ENCODE assay signal across 8 cellular contexts in genomic region chr1:30907641-30908445, GRCh38. TPM values are rescaled to one million over a fixed set of nuclear protein-coding genes. Genes with fewer than 3 reads are reported as not detected.
DNase-seq lines count a peak whose midpoint lies in the region; ATAC-seq and TF ChIP-seq lines count a peak whose summit lies in the region.

No MANE protein-coding gene starts in this region.

- no peak for TF ChIP-seq EP300 in upper lobe of left lung (IDR thresholded peaks at IDR 0.05)

- TF ChIP-seq CTCF in mesothelial cell of epicardium (IDR thresholded peaks at IDR 0.05; ENCODE audit: unreplicated experiment), result no peak
- no peak for TF ChIP-seq CTCF in upper lobe of left lung (IDR thresholded peaks at IDR 0.05)

- no peaks in the 10 kb centered on the region for H3K9me3 ChIP-seq in upper lobe of left lung

- peak overlapping the region; percentile 29 for H3K4me3 Mint-ChIP-seq in activated CD8-positive, alpha-beta memory T cell treated with anti-CD3 and anti-CD28 coated beads, Interleukin-2, amount 10 ng/mL, durations not matched to agents 7 days and 5 days
- H3K4me3 Mint-ChIP-seq in central memory CD8-positive, alpha-beta T cell, result peak overlapping the region; percentile 77
- H3K4me3 Mint-ChIP-seq in mesothelial cell of epicardium, result peak overlapping the region; percentile 80

- no peak overlapping the region for H3K27ac Mint-ChIP-seq in activated CD8-positive, alpha-beta memory T cell treated with anti-CD3 and anti-CD28 coated beads, Interleukin-2, amount 10 ng/mL, durations not matched to agents 7 days and 5 days
- no peak overlapping the region for H3K27ac Mint-ChIP-seq in central memory CD8-positive, alpha-beta T cell (ENCODE audit: low read depth)
- H3K27ac Mint-ChIP-seq in mesothelial cell of epicardium, result peak overlapping the region; percentile 79

- no peak for DNase-seq in activated CD8-positive, alpha-beta memory T cell treated with anti-CD3 and anti-CD28 coated beads, Interleukin-2, amount 10 ng/mL, durations not matched to agents 7 days and 5 days
- DNase-seq in activated CD8-positive, alpha-beta memory T cell treated with anti-CD3 and anti-CD28 coated beads for 24 hours, result no peak
- no peak for DNase-seq in central memory CD8-positive, alpha-beta T cell (ENCODE audit: low spot score in 2 of 2)
- no peak for DNase-seq in mesothelial cell of epicardium (ENCODE audit: low spot score in 2 of 2, unreplicated experiment in 2 of 2)
- DNase-seq in upper lobe of left lung, result peak in 1 of 2 donors; percentile 82
- no peak for DNase-seq in kidney glomerular epithelial cell (lab: John Stamatoyannopoulos, UW)
- no peak for DNase-seq in NCI-H226

- 13 to 15% methylated on average over 10 to 24 of the region's 64 CpGs for WGBS in upper lobe of left lung, 2 donors

- H3K36me3 ChIP-seq in upper lobe of left lung, result no peaks in the 10 kb centered on the region

- H3K27me3 ChIP-seq in upper lobe of left lung, result peaks cover 0 to 1% (median 0%) of the 10 kb centered on the region in 4 donors

- H3K4me3 ChIP-seq in upper lobe of left lung, result peak overlapping the region; percentile 39 to 63 (median 51)

- CTCF ChIA-PET in activated CD8-positive, alpha-beta memory T cell treated with anti-CD3 and anti-CD28 coated beads, Interleukin-2, amount 10 ng/mL, durations not matched to agents 7 days and 5 days (lab: Charles Lee), result interaction anchor here (4.5 to 6.7 kb wide), 2 partner anchors 105 to 106 kb away, joined by 22 to 120 read pairs; no protein-coding TSS in a partner anchor

- no peaks in the 10 kb centered on the region for H3K9me3 Mint-ChIP-seq in activated CD8-positive, alpha-beta memory T cell treated with anti-CD3 and anti-CD28 coated beads, Interleukin-2, amount 10 ng/mL, durations not matched to agents 7 days and 5 days (ENCODE audit: low read depth)
- H3K9me3 Mint-ChIP-seq in central memory CD8-positive, alpha-beta T cell, result no peaks in the 10 kb centered on the region
- no peaks in the 10 kb centered on the region for H3K9me3 Mint-ChIP-seq in mesothelial cell of epicardium

- H3K27ac ChIP-seq in upper lobe of left lung, result peak overlapping the region; percentile 33 to 77 (median 56)

- H3K4me1 ChIP-seq in upper lobe of left lung, result peaks cover 25 to 53% (median 37%) of the 10 kb centered on the region in 4 donors

- ATAC-seq in activated CD8-positive, alpha-beta memory T cell treated with anti-CD3 and anti-CD28 coated beads, Interleukin-2, amount 10 ng/mL, durations not matched to agents 7 days and 5 days, result no peak
- no peak for ATAC-seq in central memory CD8-positive, alpha-beta T cell (replicated peaks; ENCODE audit: extremely low read depth, poor library complexity, severe bottlenecking)
- ATAC-seq in upper lobe of left lung (ENCODE audit: low FRiP score in 2 of 2) (no peak), GM19467 (IDR thresholded peaks at IDR 0.05; ENCODE audit: unreplicated experiment) (no peak)

- peaks cover 63% of the 10 kb centered on the region for H3K27me3 Mint-ChIP-seq in activated CD8-positive, alpha-beta memory T cell treated with anti-CD3 and anti-CD28 coated beads, Interleukin-2, amount 10 ng/mL, durations not matched to agents 7 days and 5 days
- peaks cover 31% of the 10 kb centered on the region for H3K27me3 Mint-ChIP-seq in central memory CD8-positive, alpha-beta T cell
- H3K27me3 Mint-ChIP-seq in mesothelial cell of epicardium (ENCODE audit: low read depth), result peaks cover 10% of the 10 kb centered on the region

- peaks cover 12% of the 10 kb centered on the region for H3K4me1 Mint-ChIP-seq in activated CD8-positive, alpha-beta memory T cell treated with anti-CD3 and anti-CD28 coated beads, Interleukin-2, amount 10 ng/mL, durations not matched to agents 7 days and 5 days
- peaks cover 15% of the 10 kb centered on the region for H3K4me1 Mint-ChIP-seq in central memory CD8-positive, alpha-beta T cell
- H3K4me1 Mint-ChIP-seq in mesothelial cell of epicardium, result peaks cover 15% of the 10 kb centered on the region

- no peaks in the 10 kb centered on the region for H3K36me3 Mint-ChIP-seq in activated CD8-positive, alpha-beta memory T cell treated with anti-CD3 and anti-CD28 coated beads, Interleukin-2, amount 10 ng/mL, durations not matched to agents 7 days and 5 days
- H3K36me3 Mint-ChIP-seq in central memory CD8-positive, alpha-beta T cell (ENCODE audit: insufficient read depth), result peaks cover 4% of the 10 kb centered on the region
- H3K36me3 Mint-ChIP-seq in mesothelial cell of epicardium, result no peaks in the 10 kb centered on the region

- no peak for TF ChIP-seq POLR2A in upper lobe of left lung (IDR thresholded peaks at IDR 0.05)

RNA-seq across cellular contexts. Expression of gene SDC3, which starts 0.7 kb away (rescaled TPM):
- not detected for total RNA-seq in activated CD8-positive, alpha-beta memory T cell treated with anti-CD3 and anti-CD28 coated beads, Interleukin-2, amount 10 ng/mL, durations not matched to agents 7 days and 5 days
- total RNA-seq in mesothelial cell of epicardium, result 43.2 to 46.7 TPM (median 43.3 TPM) in 3 replicates
- total RNA-seq in upper lobe of left lung, result 10 to 100 TPM; 15.8 to 65.8 (median 30.1) TPM

Comparison
In these comparisons a context has a peak if more than half of its experiments do, and no peak if none do; other contexts are left out.
1. H3K4me3 Mint-ChIP-seq: peak in every context shown above with its lines; median percentile 80 in mesothelial cell of epicardium; 77 in central memory CD8-positive, alpha-beta T cell; 29 in activated CD8-positive, alpha-beta memory T cell treated with anti-CD3 and anti-CD28 coated beads, Interleukin-2, amount 10 ng/mL, durations not matched to agents 7 days and 5 days.
2. RNA of gene SDC3, which starts 0.7 kb away (total RNA-seq): 43.2 to 46.7 TPM in mesothelial cell of epicardium and 15.8 to 65.8 TPM in upper lobe of left lung; not detected in activated CD8-positive, alpha-beta memory T cell treated with anti-CD3 and anti-CD28 coated beads, Interleukin-2, amount 10 ng/mL, durations not matched to agents 7 days and 5 days; every median in the first group is over 10 times any median in the second.